ENCODE assay signal across 12 cellular contexts in the genomic region with DNA sequence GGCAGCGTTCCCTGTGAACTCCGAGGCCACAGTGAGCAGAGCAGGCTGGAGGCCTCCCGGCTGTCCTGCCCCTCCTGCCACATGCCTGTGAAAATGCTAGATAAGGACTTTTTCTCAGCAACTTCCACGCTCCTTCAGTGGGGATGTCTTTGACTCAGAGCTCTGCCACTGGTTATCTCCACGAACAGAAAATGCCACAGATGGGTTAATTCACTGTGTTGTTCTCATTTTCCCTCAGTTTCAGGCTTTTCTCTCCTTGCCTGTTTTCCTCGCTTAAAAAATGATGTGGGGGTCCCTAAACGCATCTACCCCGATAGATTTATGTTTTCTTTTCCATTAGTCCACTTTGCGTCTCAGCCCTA. TPM values are rescaled to one million over a fixed set of nuclear protein-coding genes. Genes with fewer than 3 reads are reported as not detected.
DNase-seq lines count a peak whose midpoint lies in the region; ATAC-seq and TF ChIP-seq lines count a peak whose summit lies in the region.
"Had no signal": no experiment of that assay in that cellular context is flagged by ENCODE, and none has a peak within 500 bp of the region (broad histone marks: within the 10 kb centered on the region; RNA-seq: fewer than 3 reads in every experiment).

No MANE protein-coding gene starts in this region.

- no peaks in the 10 kb centered on the region for H3K79me2 ChIP-seq in GM23338 (replicated peaks; ENCODE audit: insufficient read depth)

- no peak for ATAC-seq in CD4-positive, CD25-positive, alpha-beta regulatory T cell (ENCODE audit: low read depth in 2 of 2)
- peak; percentile 70 for ATAC-seq in GM23338

- no peak overlapping the region for H3K4me2 ChIP-seq in GM23338

- H3K4me3 Mint-ChIP-seq in CD4-positive, CD25-positive, alpha-beta regulatory T cell, result peak overlapping the region; percentile 33 to 85 (median 52)
- H3K4me3 Mint-ChIP-seq in GM23338, result no peak overlapping the region

- peaks cover 98% of the 10 kb centered on the region for H3K4me1 ChIP-seq in CD4-positive, CD25-positive, alpha-beta regulatory T cell (ENCODE audit: control insufficient read depth, insufficient read depth, low read length, poor library complexity, severe bottlenecking)
- H3K4me1 ChIP-seq in GM23338 (ENCODE audit: insufficient read depth), result no peaks in the 10 kb centered on the region
- H3K4me1 ChIP-seq: breast epithelium, prostate gland had no signal

- no peaks in the 10 kb centered on the region for H3K27me3 ChIP-seq in CD4-positive, CD25-positive, alpha-beta regulatory T cell (ENCODE audit: control insufficient read depth, insufficient read depth, low read length)
- H3K27me3 ChIP-seq in GM23338 (ENCODE audit: insufficient read depth), result no peaks in the 10 kb centered on the region

- H3K36me3 Mint-ChIP-seq in CD4-positive, CD25-positive, alpha-beta regulatory T cell, result peaks cover 62% of the 10 kb centered on the region
- H3K36me3 Mint-ChIP-seq in GM23338 (ENCODE audit: low read depth), result no peaks in the 10 kb centered on the region

- H3K9me3 ChIP-seq in CD4-positive, CD25-positive, alpha-beta regulatory T cell (ENCODE audit: control insufficient read depth in 2 of 2, low read length in 2 of 2), result no peaks in the 10 kb centered on the region
- H3K9me3 ChIP-seq: breast epithelium, prostate gland, stomach had no signal

- peaks cover 56% of the 10 kb centered on the region for H3K36me3 ChIP-seq in CD4-positive, CD25-positive, alpha-beta regulatory T cell (ENCODE audit: control insufficient read depth, insufficient read depth, low read length)
- no peaks in the 10 kb centered on the region for H3K36me3 ChIP-seq in GM23338 (ENCODE audit: insufficient read depth)
- H3K36me3 ChIP-seq: breast epithelium, prostate gland, stomach had no signal

- no peaks in the 10 kb centered on the region for H3K27me3 Mint-ChIP-seq in CD4-positive, CD25-positive, alpha-beta regulatory T cell
- H3K27me3 Mint-ChIP-seq in GM23338 (ENCODE audit: insufficient read depth, low read depth, poor library complexity), result peaks cover 8% of the 10 kb centered on the region

- no peaks in the 10 kb centered on the region for H3K9me2 ChIP-seq in GM23338 (ENCODE audit: insufficient read depth)

- peak overlapping the region in 2 of 3 donors; percentile 98 to 99 for H3K27ac Mint-ChIP-seq in CD4-positive, CD25-positive, alpha-beta regulatory T cell
- H3K27ac Mint-ChIP-seq in GM23338, result no peak overlapping the region

- no peaks in the 10 kb centered on the region for H3F3A ChIP-seq in GM23338 (replicated peaks; ENCODE audit: low read depth)

- no peak for DNase-seq in CD4-positive, CD25-positive, alpha-beta regulatory T cell
- peak; percentile 32 for DNase-seq in GM23338 (ENCODE audit: low spot score)
- DNase-seq in activated CD8-positive, alpha-beta memory T cell treated with anti-CD3 and anti-CD28 coated beads, Interleukin-2, amount 50 U/mL, for 48 hours, result peak; percentile 51
- DNase-seq in islet precursor cell, result peak; percentile 75
- no peak for DNase-seq in SW 1271 (lab: John Stamatoyannopoulos, UW)
- DNase-seq in mucosa of gallbladder (ENCODE audit: low spot score), result no peak
- no peak for DNase-seq in NCI-H345 (lab: John Stamatoyannopoulos, UW)
- DNase-seq: midbrain, stomach had no signal

- peaks cover 38 to 96% (median 84%) of the 10 kb centered on the region in 4 donors for H3K4me1 Mint-ChIP-seq in CD4-positive, CD25-positive, alpha-beta regulatory T cell
- peaks cover 3% of the 10 kb centered on the region; the same call in 1 of the 3 replicates for H3K4me1 Mint-ChIP-seq in GM23338

- no peaks in the 10 kb centered on the region for H4K20me1 ChIP-seq in GM23338 (replicated peaks; ENCODE audit: insufficient read depth)

- H3K27ac ChIP-seq in CD4-positive, CD25-positive, alpha-beta regulatory T cell (ENCODE audit: insufficient read depth, low read length, poor library complexity, severe bottlenecking), result peak overlapping the region; percentile 97
- no peak overlapping the region for H3K27ac ChIP-seq in GM23338 (ENCODE audit: low read depth)
- H3K27ac ChIP-seq: breast epithelium, prostate gland had no signal

- H2AFZ ChIP-seq in GM23338, result no peak overlapping the region

- no peak for TF ChIP-seq CTCF in GM23338 (conservative IDR thresholded peaks at IDR 0.05; ENCODE audit: low read depth in 2 of 2)

- H3K9me3 Mint-ChIP-seq in CD4-positive, CD25-positive, alpha-beta regulatory T cell, result no peaks in the 10 kb centered on the region
- H3K9me3 Mint-ChIP-seq in GM23338, result no peaks in the 10 kb centered on the region; the same call in 2 of the 3 replicates

- H3K4me3 ChIP-seq in CD4-positive, CD25-positive, alpha-beta regulatory T cell (ENCODE audit: low read depth, low read length), result peak overlapping the region; percentile 16
- no peak overlapping the region for H3K4me3 ChIP-seq in GM23338
- H3K4me3 ChIP-seq: breast epithelium, prostate gland, stomach had no signal

TF ChIP-seq in GM23338, 12 proteins besides CTCF, POLR2A, EP300 and RAD21:
- no peak for TF ChIP-seq NANOG (IDR thresholded peaks at IDR 0.05; ENCODE audit: borderline replicate concordance)
- TF ChIP-seq, protein P1, sequence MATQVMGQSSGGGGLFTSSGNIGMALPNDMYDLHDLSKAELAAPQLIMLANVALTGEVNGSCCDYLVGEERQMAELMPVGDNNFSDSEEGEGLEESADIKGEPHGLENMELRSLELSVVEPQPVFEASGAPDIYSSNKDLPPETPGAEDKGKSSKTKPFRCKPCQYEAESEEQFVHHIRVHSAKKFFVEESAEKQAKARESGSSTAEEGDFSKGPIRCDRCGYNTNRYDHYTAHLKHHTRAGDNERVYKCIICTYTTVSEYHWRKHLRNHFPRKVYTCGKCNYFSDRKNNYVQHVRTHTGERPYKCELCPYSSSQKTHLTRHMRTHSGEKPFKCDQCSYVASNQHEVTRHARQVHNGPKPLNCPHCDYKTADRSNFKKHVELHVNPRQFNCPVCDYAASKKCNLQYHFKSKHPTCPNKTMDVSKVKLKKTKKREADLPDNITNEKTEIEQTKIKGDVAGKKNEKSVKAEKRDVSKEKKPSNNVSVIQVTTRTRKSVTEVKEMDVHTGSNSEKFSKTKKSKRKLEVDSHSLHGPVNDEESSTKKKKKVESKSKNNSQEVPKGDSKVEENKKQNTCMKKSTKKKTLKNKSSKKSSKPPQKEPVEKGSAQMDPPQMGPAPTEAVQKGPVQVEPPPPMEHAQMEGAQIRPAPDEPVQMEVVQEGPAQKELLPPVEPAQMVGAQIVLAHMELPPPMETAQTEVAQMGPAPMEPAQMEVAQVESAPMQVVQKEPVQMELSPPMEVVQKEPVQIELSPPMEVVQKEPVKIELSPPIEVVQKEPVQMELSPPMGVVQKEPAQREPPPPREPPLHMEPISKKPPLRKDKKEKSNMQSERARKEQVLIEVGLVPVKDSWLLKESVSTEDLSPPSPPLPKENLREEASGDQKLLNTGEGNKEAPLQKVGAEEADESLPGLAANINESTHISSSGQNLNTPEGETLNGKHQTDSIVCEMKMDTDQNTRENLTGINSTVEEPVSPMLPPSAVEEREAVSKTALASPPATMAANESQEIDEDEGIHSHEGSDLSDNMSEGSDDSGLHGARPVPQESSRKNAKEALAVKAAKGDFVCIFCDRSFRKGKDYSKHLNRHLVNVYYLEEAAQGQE (IDR thresholded peaks at IDR 0.05; ENCODE audit: unreplicated experiment), result no peak
- TF ChIP-seq ZNF114 (CRISPR knock-in tag; IDR thresholded peaks at IDR 0.05), result no peak
- TF ChIP-seq ETS1 (IDR thresholded peaks at IDR 0.05), result no peak
- no peak for TF ChIP-seq POLR2AphosphoS5 (IDR thresholded peaks at IDR 0.05; ENCODE audit: low read depth)
- TF ChIP-seq ZNF331 (CRISPR knock-in tag; IDR thresholded peaks at IDR 0.05; ENCODE audit: low read depth), result no peak

RNA-seq across cellular contexts. Expression of gene IKZF1, which starts 51.3 kb away (rescaled TPM):
- 376 TPM for total RNA-seq in CD4-positive, CD25-positive, alpha-beta regulatory T cell
- 100 to 1,000 TPM; 153 to 176 (median 164) TPM for polyA plus RNA-seq in CD4-positive, CD25-positive, alpha-beta regulatory T cell
- 0.43 and 1.8 TPM in 2 replicates for total RNA-seq in GM23338 (2014; rRNA removed; shearing (Covaris generic))
- polyA plus RNA-seq in GM23338 (2016; fragmentation: Nextera tagmentation; extraction: Ambion mirVana), result 0.45 and 0.57 TPM in 2 replicates
- total RNA-seq in mucosa of gallbladder, result 17.4 TPM
- total RNA-seq: epithelial cell of proximal tubule had no signal

Comparison
In these comparisons a context has a peak if more than half of its experiments do, and no peak if none do; other contexts are left out.
1. DNase-seq: peak in GM23338 (single experiment), activated CD8-positive, alpha-beta memory T cell treated with anti-CD3 and anti-CD28 coated beads, Interleukin-2, amount 50 U/mL, for 48 hours (single experiment) and islet precursor cell (single experiment); none in CD4-positive, CD25-positive, alpha-beta regulatory T cell (0 of 3), SW 1271 (0 of 2), mucosa of gallbladder (single experiment) and NCI-H345 (single experiment).
2. RNA of gene IKZF1, which starts 51.3 kb away (total RNA-seq): 376 TPM in CD4-positive, CD25-positive, alpha-beta regulatory T cell (single experiment); 17.4 TPM in mucosa of gallbladder (single experiment) and 0.43 to 1.8 TPM in GM23338; every median in the first group is over 10 times any median in the second.